10 cellular contexts compared by ENCODE assay signal in the genomic region with DNA sequence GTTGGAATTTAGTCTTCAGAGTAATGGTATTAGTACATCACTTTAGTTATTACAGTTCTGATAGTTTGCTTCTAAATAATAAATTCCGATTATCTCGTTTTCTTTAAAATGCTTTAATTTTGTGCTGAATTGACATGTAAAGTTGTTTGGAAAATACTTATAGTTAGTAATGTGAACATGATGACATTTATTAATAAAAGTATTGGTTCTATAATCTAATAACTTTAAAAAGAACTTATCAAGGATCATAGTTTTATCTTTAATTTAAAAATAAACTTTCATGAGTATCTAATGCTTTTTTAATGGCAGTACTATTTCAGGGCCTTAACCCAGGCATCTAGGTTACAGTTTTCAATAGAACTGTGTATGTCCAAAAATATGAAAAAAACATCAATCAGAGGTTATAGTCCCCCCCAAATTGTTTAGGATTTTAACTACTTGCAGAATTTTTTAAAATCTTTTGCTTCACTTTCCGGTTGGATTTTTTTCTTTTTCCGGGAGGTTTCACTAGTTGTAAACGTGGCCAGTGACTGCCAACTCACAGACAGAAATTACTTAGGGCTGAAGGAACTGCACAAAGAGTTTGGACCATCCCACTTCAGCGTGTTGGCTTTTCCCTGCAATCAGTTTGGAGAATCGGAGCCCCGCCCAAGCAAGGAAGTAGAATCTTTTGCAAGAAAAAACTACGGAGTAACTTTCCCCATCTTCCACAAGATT. TPM values are rescaled to one million over a fixed set of nuclear protein-coding genes. Genes with fewer than 3 reads are reported as not detected.
DNase-seq lines count a peak whose midpoint lies in the region; ATAC-seq, FAIRE-seq and TF ChIP-seq lines count a peak whose summit lies in the region.
"Had no signal": no experiment of that assay in that cellular context is flagged by ENCODE, and none has a peak within 500 bp of the region (broad histone marks: within the 10 kb centered on the region; RNA-seq: fewer than 3 reads in every experiment).

No MANE protein-coding gene starts in this region.

- H3K36me3 Mint-ChIP-seq in activated naive CD4-positive, alpha-beta T cell treated with anti-CD3 and anti-CD28 coated beads, Interleukin-2, amount 50 U/mL, for 72 hours: peaks cover 0 to 5% of the 10 kb centered on the region in 2 donors
- H3K36me3 Mint-ChIP-seq: activated naive CD8-positive, alpha-beta T cell had no signal

- peak overlapping the region in 1 of 2 donors; percentile 22 for H3K9ac ChIP-seq in kidney (ENCODE audit: low read length in 2 of 2)

- POLR2A ChIA-PET in GM10248 (lab: Yijun Ruan, JAX): no interaction called here

- no peak for ATAC-seq in HG02759 (IDR thresholded peaks at IDR 0.05; ENCODE audit: unreplicated experiment)
- no peak for ATAC-seq in activated naive CD4-positive, alpha-beta T cell treated with anti-CD3 and anti-CD28 coated beads, Interleukin-2, amount 50 U/mL, for 72 hours
- ATAC-seq: stimulated activated naive CD8-positive, alpha-beta T cell treated with anti-CD3 and anti-CD28 coated beads, Interleukin-15, Interleukin-2, amounts not matched to agents 100 U/mL and 50 U/mL, for 24 hours had no signal

- intact Hi-C loops in kidney (cut with DNase I) (no loop called here), tibial artery (cut with DNase I; ENCODE audit: low total_unique reads) (no loop called here)

- H3K27ac Mint-ChIP-seq in activated naive CD4-positive, alpha-beta T cell treated with anti-CD3 and anti-CD28 coated beads, Interleukin-2, amount 50 U/mL, for 72 hours: no peak overlapping the region
- H3K27ac Mint-ChIP-seq: activated naive CD8-positive, alpha-beta T cell had no signal

- H3K27ac ChIP-seq in kidney (ENCODE audit: low read depth in 2 of 2, low read length in 2 of 2): no peak overlapping the region
- peak overlapping the region; percentile 14 to 62 for H3K27ac ChIP-seq in tibial artery

- DNase-seq in HS-27A (ENCODE audit: low read depth): peak; percentile 58
- DNase-seq in bronchial epithelial cell (ENCODE audit: low read depth): peak; percentile 85
- DNase-seq in kidney: peak; percentile 78
- DNase-seq in tibial artery: peak; percentile 83 to 88
- DNase-seq in NCI-H1417 treated with DMSO at 0.1 percent for 48 hours (lab: John Stamatoyannopoulos, UW): no peak
- no peak for DNase-seq in GM10248 (ENCODE audit: extremely low spot score)
- DNase-seq in activated naive CD4-positive, alpha-beta T cell treated with anti-CD3 and anti-CD28 coated beads, Interleukin-2, amount 50 U/mL, for 72 hours (ENCODE audit: low spot score in 2 of 2): no peak
- DNase-seq: stimulated activated naive CD8-positive, alpha-beta T cell treated with anti-CD3 and anti-CD28 coated beads, Interleukin-15, Interleukin-2, amounts not matched to agents 100 U/mL and 50 U/mL, for 24 hours had no signal

- H3K9me3 Mint-ChIP-seq in activated naive CD4-positive, alpha-beta T cell treated with anti-CD3 and anti-CD28 coated beads, Interleukin-2, amount 50 U/mL, for 72 hours: no peaks in the 10 kb centered on the region

- H3K27me3 ChIP-seq in bronchial epithelial cell (ENCODE audit: control insufficient read depth, insufficient read depth, low read length) (no peaks in the 10 kb centered on the region), tibial artery (no peaks in the 10 kb centered on the region)

- no peaks in the 10 kb centered on the region for H3K4me1 ChIP-seq in kidney (ENCODE audit: control insufficient read depth in 1 of 2, insufficient read depth in 1 of 2, low read depth in 1 of 2, low read length in 2 of 2)
- H3K4me1 ChIP-seq in tibial artery: peaks cover 0 to 13% (median 2%) of the 10 kb centered on the region in 4 donors

- H3K4me3 ChIP-seq in bronchial epithelial cell (ENCODE audit: low read depth, low read length) (peak overlapping the region; percentile 56), kidney (ENCODE audit: low read length in 2 of 2) (peak overlapping the region; percentile 54 to 72), tibial artery (peak overlapping the region; percentile 48)

- TF ChIP-seq CTCF in bronchial epithelial cell (IDR thresholded peaks at IDR 0.05; ENCODE audit: insufficient read depth, low read length, severe bottlenecking) (no peak), kidney (IDR thresholded peaks at IDR 0.05; ENCODE audit: borderline replicate concordance, extremely low read depth, insufficient read depth) (no peak), tibial artery (IDR thresholded peaks at IDR 0.05) (no peak), GM10248 (IDR thresholded peaks at IDR 0.05; ENCODE audit: control extremely low read depth, extremely low read depth, low read depth, missing control alignments) (no peak)

- no peak for FAIRE-seq in bronchial epithelial cell (lab: Jason Lieb, UNC)
- peak; percentile 83 for FAIRE-seq in kidney (lab: Jason Lieb, UNC)

- H3K9me3 ChIP-seq in kidney (ENCODE audit: control insufficient read depth in 1 of 2, low read length in 2 of 2) (no peaks in the 10 kb centered on the region), tibial artery (no peaks in the 10 kb centered on the region)

- CTCF ChIA-PET in GM10248 (lab: Yijun Ruan, JAX): interaction anchor here (0.8 to 1.7 kb wide), 9 partner anchors 11 to 258 kb away, joined by 3 to 12 read pairs (median 4); a partner anchor contains a TSS

- H3K36me3 ChIP-seq in bronchial epithelial cell (ENCODE audit: control insufficient read depth, insufficient read depth, low read length) (peaks cover 1% of the 10 kb centered on the region), kidney (ENCODE audit: control insufficient read depth in 1 of 2, insufficient read depth in 2 of 2, low read length in 2 of 2) (no peaks in the 10 kb centered on the region), tibial artery (peaks cover 0 to 9% (median 4%) of the 10 kb centered on the region in 3 donors)

RNA-seq across cellular contexts. Expression of a gene that starts 0.7 kb away (rescaled TPM):
- total RNA-seq in bronchial epithelial cell (12.0 and 12.1 TPM in 2 replicates), kidney (29.7 TPM)
- polyA plus RNA-seq in kidney (ENCODE audit: insufficient read depth, low read depth, low replicate concordance): 13.5 TPM
- total RNA-seq in activated naive CD4-positive, alpha-beta T cell treated with anti-CD3 and anti-CD28 coated beads, Interleukin-2, amount 50 U/mL, for 72 hours: not detected

RNA-seq across cellular contexts. Expression of a gene that starts 12.3 kb away (rescaled TPM):
- total RNA-seq in bronchial epithelial cell (not detected in 2 replicates), kidney (not detected)
- polyA plus RNA-seq in kidney (ENCODE audit: insufficient read depth, low read depth, low replicate concordance): 0.88 TPM
- not detected for total RNA-seq in activated naive CD4-positive, alpha-beta T cell treated with anti-CD3 and anti-CD28 coated beads, Interleukin-2, amount 50 U/mL, for 72 hours

RNA-seq across cellular contexts. Expression of a gene that starts 58.2 kb away (rescaled TPM):
- total RNA-seq in bronchial epithelial cell (not detected in 2 replicates), kidney (6.1 TPM)
- 2.2 TPM for polyA plus RNA-seq in kidney (ENCODE audit: insufficient read depth, low read depth, low replicate concordance)
- 1 to 10 TPM; 1.7 to 3.3 TPM for total RNA-seq in activated naive CD4-positive, alpha-beta T cell treated with anti-CD3 and anti-CD28 coated beads, Interleukin-2, amount 50 U/mL, for 72 hours

Comparison
In these comparisons a context has a peak if more than half of its experiments do, and no peak if none do; other contexts are left out.
1. DNase-seq: peak in HS-27A (single experiment), bronchial epithelial cell (single experiment), kidney (single experiment) and tibial artery (2 of 2); none in NCI-H1417 treated with DMSO at 0.1 percent for 48 hours (single experiment), GM10248 (single experiment) and activated naive CD4-positive, alpha-beta T cell treated with anti-CD3 and anti-CD28 coated beads, Interleukin-2, amount 50 U/mL, for 72 hours (0 of 2).
2. H3K27ac ChIP-seq: peak in tibial artery (2 of 2); none in kidney (0 of 2).
3. RNA of a gene that starts 0.7 kb away (total RNA-seq): 29.7 TPM in kidney (single experiment) and 12.0 to 12.1 TPM in bronchial epithelial cell; not detected in activated naive CD4-positive, alpha-beta T cell treated with anti-CD3 and anti-CD28 coated beads, Interleukin-2, amount 50 U/mL, for 72 hours; every median in the first group is over 10 times any median in the second.
4. Peak in every context shown above with its lines, with median percentiles within 50 percentile points of each other: H3K4me3 ChIP-seq.